Comparison of ENCODE assay signal across 10 cellular contexts in the genomic region with DNA sequence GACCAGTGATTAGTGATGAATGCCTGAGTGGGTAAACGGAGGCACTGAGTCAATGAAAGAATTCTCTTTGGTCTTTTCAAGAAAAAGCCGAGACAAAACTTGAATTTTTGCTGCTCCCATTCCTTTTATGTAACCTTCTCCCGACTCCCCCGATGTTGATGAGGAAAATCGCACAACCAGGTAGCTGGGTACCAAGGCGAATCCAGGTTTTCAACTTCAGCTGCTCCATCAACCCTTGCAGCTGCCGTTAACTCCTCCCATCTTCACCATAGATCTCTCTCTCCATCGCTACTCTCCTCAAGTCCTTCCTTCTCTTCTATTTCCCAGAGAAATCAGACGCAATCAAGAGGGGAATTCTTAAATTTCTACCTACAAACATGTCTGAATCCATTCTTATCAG. TPM values are rescaled to one million over a fixed set of nuclear protein-coding genes. Genes with fewer than 3 reads are reported as not detected.
A peak's percentile ranks its signal among the peaks of the same experiment; 100 is the strongest.
DNase-seq lines count a peak whose midpoint lies in the region; ATAC-seq, FAIRE-seq and TF ChIP-seq lines count a peak whose summit lies in the region.
"Had no signal": no experiment of that assay in that cellular context is flagged by ENCODE, and none has a peak within 500 bp of the region (broad histone marks: within the 10 kb centered on the region; RNA-seq: fewer than 3 reads in every experiment).

No MANE protein-coding gene starts in this region.

- H3K9ac ChIP-seq in iPS-18a (ENCODE audit: low read length): peak overlapping the region; percentile 55

- H3K9me3 ChIP-seq in iPS-18a (ENCODE audit: control insufficient read depth, low read depth, low read length): no peaks in the 10 kb centered on the region
- H3K9me3 ChIP-seq in thoracic aorta: no peaks in the 10 kb centered on the region

- H3K4me3 ChIP-seq in iPS-18a (ENCODE audit: low read length) (peak overlapping the region; percentile 84), thoracic aorta (peak overlapping the region; percentile 69)

- no peaks in the 10 kb centered on the region for H3K9me3 Mint-ChIP-seq in T-cell
- H3K9me3 Mint-ChIP-seq: IgD-negative memory B cell; stimulated activated naive B cell treated with anti-CD40 and anti-IgM and Interleukin-4, amounts not matched to agents 10 μg/mL and 1 μg/mL and 100 μg/mL, for 72 hours had no signal

- DNase-seq in NCI-H345 treated with DMSO at 0.1 percent for 48 hours (lab: John Stamatoyannopoulos, UW; ENCODE audit: unreplicated experiment) (peak; percentile 14), NCI-H345 (lab: John Stamatoyannopoulos, UW) (no peak), SW480 (ENCODE audit: low spot score) (peak; percentile 12), thoracic aorta (ENCODE audit: low spot score) (no peak), frontal cortex (ENCODE audit: low spot score in 2 of 2) (no peak), hepatic stellate cell (ENCODE audit: low spot score) (no peak), T-cell (no peak)

- no peaks in the 10 kb centered on the region for H3K36me3 Mint-ChIP-seq in T-cell
- H3K36me3 Mint-ChIP-seq: IgD-negative memory B cell; stimulated activated naive B cell treated with anti-CD40 and anti-IgM and Interleukin-4, amounts not matched to agents 10 μg/mL and 1 μg/mL and 100 μg/mL, for 72 hours had no signal

- TF ChIP-seq CTCF in thoracic aorta (IDR thresholded peaks at IDR 0.05): no peak

- ATAC-seq in thoracic aorta (ENCODE audit: insufficient number of reproducible peaks, low FRiP score, low read depth) (no peak), T-cell (replicated peaks in 1 of 4) (no peak)

- no peak for FAIRE-seq in frontal cortex (lab: Jason Lieb, UNC)

- H3K4me3 Mint-ChIP-seq in T-cell: no peak overlapping the region
- H3K4me3 Mint-ChIP-seq: IgD-negative memory B cell; stimulated activated naive B cell treated with anti-CD40 and anti-IgM and Interleukin-4, amounts not matched to agents 10 μg/mL and 1 μg/mL and 100 μg/mL, for 72 hours had no signal

- no peaks in the 10 kb centered on the region for H3K36me3 ChIP-seq in iPS-18a (ENCODE audit: control insufficient read depth, low read depth, low read length)
- no peaks in the 10 kb centered on the region for H3K36me3 ChIP-seq in thoracic aorta

- no peaks in the 10 kb centered on the region for H3K27me3 Mint-ChIP-seq in T-cell

- H3K4me1 Mint-ChIP-seq in T-cell: peaks cover 0 to 5% (median 5%) of the 10 kb centered on the region in 3 donors

- POLR2A ChIA-PET in T-cell (lab: Charles Lee): interaction anchor here in 1 of 2 donors (0.6 kb wide), 1 partner anchor 13 kb away, joined by 3 read pairs; no protein-coding TSS in a partner anchor

- no peak overlapping the region for H3K27ac Mint-ChIP-seq in T-cell
- H3K27ac Mint-ChIP-seq: IgD-negative memory B cell; stimulated activated naive B cell treated with anti-CD40 and anti-IgM and Interleukin-4, amounts not matched to agents 10 μg/mL and 1 μg/mL and 100 μg/mL, for 72 hours had no signal

- CTCF ChIA-PET in T-cell (lab: Charles Lee): interaction anchor here (0.6 to 2.4 kb wide), 4 partner anchors 25 to 810 kb away, joined by 3 to 19 read pairs (median 10); partner anchors contain the start of gene ARCN1 (in 1 of the 2)

- no peak overlapping the region for H3K27ac ChIP-seq in iPS-18a (ENCODE audit: low read length)
- H3K27ac ChIP-seq in thoracic aorta: no peak overlapping the region

- peaks cover 14% of the 10 kb centered on the region for H3K27me3 ChIP-seq in iPS-18a (ENCODE audit: control insufficient read depth, insufficient read depth, low read length)
- no peaks in the 10 kb centered on the region for H3K27me3 ChIP-seq in thoracic aorta (replicated peaks; ENCODE audit: insufficient read depth)

- H3K4me1 ChIP-seq in iPS-18a (ENCODE audit: control insufficient read depth, low read depth, low read length) (peaks cover 29% of the 10 kb centered on the region), thoracic aorta (ENCODE audit: control insufficient read depth in 1 of 2, low read depth in 2 of 2) (peaks cover 5 to 16% of the 10 kb centered on the region in 2 donors)

RNA-seq across cellular contexts. Expression of gene USP2, which starts 0.6 kb away (rescaled TPM):
- total RNA-seq in thoracic aorta: 1 to 10 TPM in 1 of 2 donors, under 1 TPM in 1; 0.68 to 2.1 TPM
- 2.4 TPM for total RNA-seq in frontal cortex
- 1 to 10 TPM in 1 of 5 donors, under 1 TPM in 4; 0.13 to 3.2 (median 0.44) TPM for total RNA-seq in T-cell

RNA-seq across cellular contexts. Expression of gene MFRP, which starts 35.6 kb away (rescaled TPM):
- total RNA-seq in thoracic aorta (under 1 TPM in 1 of 2 donors, not detected in 1; 0.27 TPM), frontal cortex (not detected), T-cell (not detected)

RNA-seq across cellular contexts. Expression of gene THY1, which starts 40.9 kb away (rescaled TPM):
- 10 to 100 TPM; 12.0 to 15.4 TPM for total RNA-seq in thoracic aorta
- 15.1 TPM for total RNA-seq in frontal cortex
- under 1 TPM in 4 of 5 donors, not detected in 1; 0.44 to 0.76 (median 0.48) TPM for total RNA-seq in T-cell

RNA-seq across cellular contexts. Expression of gene C1QTNF5, which starts 41.4 kb away (rescaled TPM):
- total RNA-seq in thoracic aorta (10 to 100 TPM; 53.2 to 98.2 TPM), frontal cortex (2.4 TPM), T-cell (not detected)

RNA-seq across cellular contexts. Expression of gene RNF26, which starts 47.8 kb away (rescaled TPM):
- 10 to 100 TPM; 11.0 to 12.1 TPM for total RNA-seq in thoracic aorta
- 2.9 TPM for total RNA-seq in frontal cortex
- 10 to 100 TPM; 18.4 to 21.4 (median 20.3) TPM for total RNA-seq in T-cell

Comparison
In these comparisons a context has a peak if more than half of its experiments do, and no peak if none do; other contexts are left out.
1. DNase-seq: peak in NCI-H345 treated with DMSO at 0.1 percent for 48 hours (single experiment) and SW480 (single experiment); none in NCI-H345 (single experiment), thoracic aorta (single experiment), frontal cortex (0 of 2), hepatic stellate cell (single experiment) and T-cell (0 of 34).